Comparison of ENCODE assay signal across 16 cellular contexts in genomic region chr1:25137521-25138395, GRCh38.
"Had no signal": no experiment of that assay in that cellular context is flagged by ENCODE, and none has a peak within 500 bp of the region (broad histone marks: within the 10 kb centered on the region; RNA-seq: fewer than 3 reads in every experiment).

No MANE protein-coding gene starts in this region.

- ATAC-seq: gastrocnemius medialis; heart left ventricle; left lung; stimulated activated memory B cell treated with anti-CD40 and anti-IgM and Interleukin-4, amounts not matched to agents 10 μg/mL and 1 μg/mL and 100 μg/mL, for 72 hours had no signal

- DNase-seq: activated B cell treated with CpG ODN at 0.5 μM for 24 hours; activated CD4-positive, alpha-beta memory T cell treated with anti-CD3 and anti-CD28 coated beads for 36 hours; activated CD4-positive, alpha-beta T cell treated with anti-CD3 and anti-CD28 coated beads for 4 hours; activated effector memory CD4-positive, alpha-beta T cell treated with Interleukin-2 at 50 U/mL for 16 hours; activated naive CD4-positive, alpha-beta T cell treated with anti-CD3 and anti-CD28 coated beads, Interleukin-2, amount 10 ng/mL, durations not matched to agents 7 days and 5 days; activated T-cell treated with anti-CD3 and anti-CD28 coated beads, Interleukin-2, amount 50 U/mL, for 24 hours; aorta; cortex of kidney; effector CD4-positive, alpha-beta T cell; gastrocnemius medialis; heart left ventricle; left lung; spleen; stimulated activated CD4-positive, alpha-beta T cell treated with anti-CD3 and anti-CD28 coated beads, Interleukin-4, amount 100 ng/mL, for 4 hours; testis had no signal
